1 cellular context compared by ENCODE assay signal in the genomic region with DNA sequence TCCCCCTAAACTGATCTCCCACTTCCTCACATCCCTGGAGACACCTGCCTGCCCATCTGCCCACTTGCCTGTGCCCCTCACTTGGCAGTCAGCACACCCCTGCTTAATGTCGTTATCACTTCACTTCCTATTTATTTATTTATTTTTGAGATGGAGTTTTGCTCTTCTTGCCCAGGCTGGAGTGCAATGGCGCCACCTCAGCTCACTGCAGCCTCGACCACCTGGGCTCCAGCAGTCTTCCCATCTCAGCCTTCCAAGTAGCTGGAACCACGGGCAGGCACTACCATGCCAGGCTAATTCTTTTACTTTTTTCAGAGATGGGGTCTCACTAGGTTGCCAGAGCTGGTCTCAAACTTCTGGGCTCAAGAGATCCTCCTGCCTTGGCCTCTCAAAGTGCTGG.
TF ChIP-seq lines count a peak whose summit lies in the region.

No MANE protein-coding gene starts in this region.

TF ChIP-seq in GM23338, 12 proteins besides CTCF, POLR2A, EP300 and RAD21 (continued from another document):
- TF ChIP-seq, protein P1, sequence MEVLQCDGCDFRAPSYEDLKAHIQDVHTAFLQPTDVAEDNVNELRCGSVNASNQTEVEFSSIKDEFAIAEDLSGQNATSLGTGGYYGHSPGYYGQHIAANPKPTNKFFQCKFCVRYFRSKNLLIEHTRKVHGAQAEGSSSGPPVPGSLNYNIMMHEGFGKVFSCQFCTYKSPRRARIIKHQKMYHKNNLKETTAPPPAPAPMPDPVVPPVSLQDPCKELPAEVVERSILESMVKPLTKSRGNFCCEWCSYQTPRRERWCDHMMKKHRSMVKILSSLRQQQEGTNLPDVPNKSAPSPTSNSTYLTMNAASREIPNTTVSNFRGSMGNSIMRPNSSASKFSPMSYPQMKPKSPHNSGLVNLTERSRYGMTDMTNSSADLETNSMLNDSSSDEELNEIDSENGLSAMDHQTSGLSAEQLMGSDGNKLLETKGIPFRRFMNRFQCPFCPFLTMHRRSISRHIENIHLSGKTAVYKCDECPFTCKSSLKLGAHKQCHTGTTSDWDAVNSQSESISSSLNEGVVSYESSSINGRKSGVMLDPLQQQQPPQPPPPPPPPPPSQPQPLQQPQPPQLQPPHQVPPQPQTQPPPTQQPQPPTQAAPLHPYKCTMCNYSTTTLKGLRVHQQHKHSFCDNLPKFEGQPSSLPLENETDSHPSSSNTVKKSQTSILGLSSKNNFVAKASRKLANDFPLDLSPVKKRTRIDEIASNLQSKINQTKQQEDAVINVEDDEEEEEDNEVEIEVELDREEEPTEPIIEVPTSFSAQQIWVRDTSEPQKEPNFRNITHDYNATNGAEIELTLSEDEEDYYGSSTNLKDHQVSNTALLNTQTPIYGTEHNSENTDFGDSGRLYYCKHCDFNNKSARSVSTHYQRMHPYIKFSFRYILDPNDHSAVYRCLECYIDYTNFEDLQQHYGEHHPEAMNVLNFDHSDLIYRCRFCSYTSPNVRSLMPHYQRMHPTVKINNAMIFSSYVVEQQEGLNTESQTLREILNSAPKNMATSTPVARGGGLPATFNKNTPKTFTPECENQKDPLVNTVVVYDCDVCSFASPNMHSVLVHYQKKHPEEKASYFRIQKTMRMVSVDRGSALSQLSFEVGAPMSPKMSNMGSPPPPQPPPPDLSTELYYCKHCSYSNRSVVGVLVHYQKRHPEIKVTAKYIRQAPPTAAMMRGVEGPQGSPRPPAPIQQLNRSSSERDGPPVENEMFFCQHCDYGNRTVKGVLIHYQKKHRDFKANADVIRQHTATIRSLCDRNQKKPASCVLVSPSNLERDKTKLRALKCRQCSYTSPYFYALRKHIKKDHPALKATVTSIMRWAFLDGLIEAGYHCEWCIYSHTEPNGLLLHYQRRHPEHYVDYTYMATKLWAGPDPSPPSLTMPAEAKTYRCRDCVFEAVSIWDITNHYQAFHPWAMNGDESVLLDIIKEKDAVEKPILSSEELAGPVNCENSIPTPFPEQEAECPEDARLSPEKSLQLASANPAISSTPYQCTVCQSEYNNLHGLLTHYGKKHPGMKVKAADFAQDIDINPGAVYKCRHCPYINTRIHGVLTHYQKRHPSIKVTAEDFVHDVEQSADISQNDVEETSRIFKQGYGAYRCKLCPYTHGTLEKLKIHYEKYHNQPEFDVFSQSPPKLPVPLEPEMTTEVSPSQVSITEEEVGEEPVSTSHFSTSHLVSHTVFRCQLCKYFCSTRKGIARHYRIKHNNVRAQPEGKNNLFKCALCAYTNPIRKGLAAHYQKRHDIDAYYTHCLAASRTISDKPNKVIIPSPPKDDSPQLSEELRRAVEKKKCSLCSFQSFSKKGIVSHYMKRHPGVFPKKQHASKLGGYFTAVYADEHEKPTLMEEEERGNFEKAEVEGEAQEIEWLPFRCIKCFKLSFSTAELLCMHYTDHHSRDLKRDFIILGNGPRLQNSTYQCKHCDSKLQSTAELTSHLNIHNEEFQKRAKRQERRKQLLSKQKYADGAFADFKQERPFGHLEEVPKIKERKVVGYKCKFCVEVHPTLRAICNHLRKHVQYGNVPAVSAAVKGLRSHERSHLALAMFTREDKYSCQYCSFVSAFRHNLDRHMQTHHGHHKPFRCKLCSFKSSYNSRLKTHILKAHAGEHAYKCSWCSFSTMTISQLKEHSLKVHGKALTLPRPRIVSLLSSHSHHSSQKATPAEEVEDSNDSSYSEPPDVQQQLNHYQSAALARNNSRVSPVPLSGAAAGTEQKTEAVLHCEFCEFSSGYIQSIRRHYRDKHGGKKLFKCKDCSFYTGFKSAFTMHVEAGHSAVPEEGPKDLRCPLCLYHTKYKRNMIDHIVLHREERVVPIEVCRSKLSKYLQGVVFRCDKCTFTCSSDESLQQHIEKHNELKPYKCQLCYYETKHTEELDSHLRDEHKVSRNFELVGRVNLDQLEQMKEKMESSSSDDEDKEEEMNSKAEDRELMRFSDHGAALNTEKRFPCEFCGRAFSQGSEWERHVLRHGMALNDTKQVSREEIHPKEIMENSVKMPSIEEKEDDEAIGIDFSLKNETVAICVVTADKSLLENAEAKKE (CRISPR knock-in tag; IDR thresholded peaks at IDR 0.05): no peak
- TF ChIP-seq CREB1 (CRISPR knock-in tag; IDR thresholded peaks at IDR 0.05; ENCODE audit: low read depth) (no peak), ZNF114 (CRISPR knock-in tag; IDR thresholded peaks at IDR 0.05) (no peak), EZH2phosphoT487 (IDR thresholded peaks at IDR 0.05; ENCODE audit: unreplicated experiment) (no peak), ZNF331 (CRISPR knock-in tag; IDR thresholded peaks at IDR 0.05; ENCODE audit: low read depth) (no peak)
- TF ChIP-seq, protein P2, sequence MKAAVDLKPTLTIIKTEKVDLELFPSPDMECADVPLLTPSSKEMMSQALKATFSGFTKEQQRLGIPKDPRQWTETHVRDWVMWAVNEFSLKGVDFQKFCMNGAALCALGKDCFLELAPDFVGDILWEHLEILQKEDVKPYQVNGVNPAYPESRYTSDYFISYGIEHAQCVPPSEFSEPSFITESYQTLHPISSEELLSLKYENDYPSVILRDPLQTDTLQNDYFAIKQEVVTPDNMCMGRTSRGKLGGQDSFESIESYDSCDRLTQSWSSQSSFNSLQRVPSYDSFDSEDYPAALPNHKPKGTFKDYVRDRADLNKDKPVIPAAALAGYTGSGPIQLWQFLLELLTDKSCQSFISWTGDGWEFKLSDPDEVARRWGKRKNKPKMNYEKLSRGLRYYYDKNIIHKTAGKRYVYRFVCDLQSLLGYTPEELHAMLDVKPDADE (IDR thresholded peaks at IDR 0.05): no peak
- TF ChIP-seq, protein P3, sequence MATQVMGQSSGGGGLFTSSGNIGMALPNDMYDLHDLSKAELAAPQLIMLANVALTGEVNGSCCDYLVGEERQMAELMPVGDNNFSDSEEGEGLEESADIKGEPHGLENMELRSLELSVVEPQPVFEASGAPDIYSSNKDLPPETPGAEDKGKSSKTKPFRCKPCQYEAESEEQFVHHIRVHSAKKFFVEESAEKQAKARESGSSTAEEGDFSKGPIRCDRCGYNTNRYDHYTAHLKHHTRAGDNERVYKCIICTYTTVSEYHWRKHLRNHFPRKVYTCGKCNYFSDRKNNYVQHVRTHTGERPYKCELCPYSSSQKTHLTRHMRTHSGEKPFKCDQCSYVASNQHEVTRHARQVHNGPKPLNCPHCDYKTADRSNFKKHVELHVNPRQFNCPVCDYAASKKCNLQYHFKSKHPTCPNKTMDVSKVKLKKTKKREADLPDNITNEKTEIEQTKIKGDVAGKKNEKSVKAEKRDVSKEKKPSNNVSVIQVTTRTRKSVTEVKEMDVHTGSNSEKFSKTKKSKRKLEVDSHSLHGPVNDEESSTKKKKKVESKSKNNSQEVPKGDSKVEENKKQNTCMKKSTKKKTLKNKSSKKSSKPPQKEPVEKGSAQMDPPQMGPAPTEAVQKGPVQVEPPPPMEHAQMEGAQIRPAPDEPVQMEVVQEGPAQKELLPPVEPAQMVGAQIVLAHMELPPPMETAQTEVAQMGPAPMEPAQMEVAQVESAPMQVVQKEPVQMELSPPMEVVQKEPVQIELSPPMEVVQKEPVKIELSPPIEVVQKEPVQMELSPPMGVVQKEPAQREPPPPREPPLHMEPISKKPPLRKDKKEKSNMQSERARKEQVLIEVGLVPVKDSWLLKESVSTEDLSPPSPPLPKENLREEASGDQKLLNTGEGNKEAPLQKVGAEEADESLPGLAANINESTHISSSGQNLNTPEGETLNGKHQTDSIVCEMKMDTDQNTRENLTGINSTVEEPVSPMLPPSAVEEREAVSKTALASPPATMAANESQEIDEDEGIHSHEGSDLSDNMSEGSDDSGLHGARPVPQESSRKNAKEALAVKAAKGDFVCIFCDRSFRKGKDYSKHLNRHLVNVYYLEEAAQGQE (IDR thresholded peaks at IDR 0.05; ENCODE audit: unreplicated experiment): no peak
